In genomic region chr14:102775855-102776760, GRCh38 we compare ENCODE assay signal across 1 cellular context.
TF ChIP-seq lines count a peak whose summit lies in the region.

No MANE protein-coding gene starts in this region.

TF ChIP-seq in GM12878, 131 proteins besides CTCF, POLR2A, EP300 and RAD21 (continued from another document):
- no peak for TF ChIP-seq PKNOX1 (IDR thresholded peaks at IDR 0.05)
- no peak for TF ChIP-seq MEF2A (IDR thresholded peaks at IDR 0.05; ENCODE audit: insufficient read depth, low read depth, low read length)
- TF ChIP-seq, protein P1, sequence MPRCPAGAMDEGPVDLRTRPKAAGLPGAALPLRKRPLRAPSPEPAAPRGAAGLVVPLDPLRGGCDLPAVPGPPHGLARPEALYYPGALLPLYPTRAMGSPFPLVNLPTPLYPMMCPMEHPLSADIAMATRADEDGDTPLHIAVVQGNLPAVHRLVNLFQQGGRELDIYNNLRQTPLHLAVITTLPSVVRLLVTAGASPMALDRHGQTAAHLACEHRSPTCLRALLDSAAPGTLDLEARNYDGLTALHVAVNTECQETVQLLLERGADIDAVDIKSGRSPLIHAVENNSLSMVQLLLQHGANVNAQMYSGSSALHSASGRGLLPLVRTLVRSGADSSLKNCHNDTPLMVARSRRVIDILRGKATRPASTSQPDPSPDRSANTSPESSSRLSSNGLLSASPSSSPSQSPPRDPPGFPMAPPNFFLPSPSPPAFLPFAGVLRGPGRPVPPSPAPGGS (IDR thresholded peaks at IDR 0.05; ENCODE audit: borderline replicate concordance, insufficient read depth, low read depth, low read length, poor library complexity, severe bottlenecking), result no peak
- TF ChIP-seq CBFB (IDR thresholded peaks at IDR 0.05; ENCODE audit: low read depth), result no peak
- TF ChIP-seq NFYA (IDR thresholded peaks at IDR 0.05; ENCODE audit: borderline replicate concordance, low read depth, low read length), result no peak
- TF ChIP-seq NR2C2 (IDR thresholded peaks at IDR 0.05; ENCODE audit: borderline replicate concordance, control insufficient read depth, insufficient read length, low read depth), result no peak
- 0 out of 2 replicates have a peak, but pooled peaks have one; percentile 7 for TF ChIP-seq EED (IDR thresholded peaks at IDR 0.05; ENCODE audit: low read depth)
- TF ChIP-seq NR2F1 (conservative IDR thresholded peaks at IDR 0.05), result no peak
- TF ChIP-seq POLR2AphosphoS5 (IDR thresholded peaks at IDR 0.05; ENCODE audit: low read length), result peak; percentile 67; the same call in 1 of the 2 replicates
- peak; percentile 86; the same call in 1 of the 2 replicates for TF ChIP-seq HDGF (IDR thresholded peaks at IDR 0.05)
- TF ChIP-seq SKIL (IDR thresholded peaks at IDR 0.05; ENCODE audit: low read depth, poor library complexity, severe bottlenecking), result no peak
- 0 out of 2 replicates have a peak, but pooled peaks have one; percentile 19 for TF ChIP-seq IKZF1 (conservative IDR thresholded peaks at IDR 0.05)
- TF ChIP-seq POLR2AphosphoS2 (IDR thresholded peaks at IDR 0.05; ENCODE audit: low read depth, low read length), result 0 out of 2 replicates have a peak, but pooled peaks have one; percentile 19
